In genomic region chr1:24224086-24224485, GRCh38 we compare ENCODE assay signal across 8 cellular contexts. TPM values are rescaled to one million over a fixed set of nuclear protein-coding genes. Genes with fewer than 3 reads are reported as not detected.
"Had no signal": no experiment of that assay in that cellular context is flagged by ENCODE, and none has a peak within 500 bp of the region (broad histone marks: within the 10 kb centered on the region; RNA-seq: fewer than 3 reads in every experiment).

No MANE protein-coding gene starts in this region.

- H2AFZ ChIP-seq: GM23338 had no signal

- H3K4me3 ChIP-seq: GM23338 had no signal

- FAIRE-seq: H1, H54, HTR-8/SVneo had no signal

- ATAC-seq: GM23338 had no signal

- H3K4me2 ChIP-seq: GM23338 had no signal

- DNase-seq: H9, HCEC 1CT, HFFc6, KG1 had no signal

RNA-seq across cellular contexts. Expression of gene IFNLR1, which starts 37.0 kb away (rescaled TPM):
- total RNA-seq: HFFc6 had no signal
